Comparison of ENCODE assay signal across 8 cellular contexts in the genomic region with DNA sequence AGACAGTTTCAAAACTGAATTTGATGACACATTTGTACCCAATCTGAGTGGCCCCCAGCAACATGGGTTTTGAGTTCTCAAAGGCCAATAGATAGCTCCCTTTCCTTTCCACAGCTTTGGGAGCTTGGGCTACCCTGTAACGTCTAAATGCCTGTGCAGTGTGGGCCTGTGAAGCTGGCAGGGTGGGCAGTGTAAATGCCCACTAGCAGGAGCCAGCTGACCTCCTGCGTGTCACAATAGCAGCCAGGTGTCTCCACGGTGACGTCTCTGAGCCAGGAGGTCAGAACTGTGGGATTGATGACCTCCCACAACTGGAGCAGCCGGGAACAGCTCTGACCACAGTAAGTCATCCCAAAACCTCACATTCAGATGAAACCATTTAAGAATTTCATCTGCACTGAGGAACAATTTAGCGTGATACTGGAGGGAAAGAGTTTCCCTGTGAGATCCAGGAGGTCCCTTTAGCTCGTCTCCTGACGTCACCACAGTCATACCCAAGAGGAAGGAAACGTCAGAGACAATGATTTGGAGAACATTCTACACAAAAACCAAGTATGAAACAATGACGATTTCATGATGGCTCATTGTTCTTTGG. TPM values are rescaled to one million over a fixed set of nuclear protein-coding genes. Genes with fewer than 3 reads are reported as not detected.
A peak's percentile ranks its signal among the peaks of the same experiment; 100 is the strongest.
DNase-seq lines count a peak whose midpoint lies in the region; ATAC-seq, FAIRE-seq and TF ChIP-seq lines count a peak whose summit lies in the region.

A gene (plus strand): TSS at position 300 of the 595 bp plus-strand sequence. CDS start 23,022 bp downstream, outside the sequence.

- no peak for ATAC-seq in esophagus mucosa
- no peak for ATAC-seq in naive thymus-derived CD4-positive, alpha-beta T cell

- no peak within 1 kb of the TSS for H3K4me3 Mint-ChIP-seq in naive thymus-derived CD4-positive, alpha-beta T cell

- H3K9me3 Mint-ChIP-seq in naive thymus-derived CD4-positive, alpha-beta T cell = peaks cover 0 to 8% (median 4%) of the 10 kb centered on the region in 11 donors

- peak within 1 kb of the TSS in 1 of 9 donors; percentile 30 for H3K27ac Mint-ChIP-seq in naive thymus-derived CD4-positive, alpha-beta T cell

- no peaks in the 10 kb centered on the region for H3K9me2 ChIP-seq in PC-9 (ENCODE audit: insufficient read depth)

- H4K20me1 ChIP-seq in PC-9 (ENCODE audit: insufficient read depth) = no peaks in the 10 kb centered on the region

- no peak within 1 kb of the TSS for H3K4me3 ChIP-seq in A673 (ENCODE audit: low read depth, low read length, poor library complexity, severe bottlenecking)
- no peak within 1 kb of the TSS for H3K4me3 ChIP-seq in PC-9
- no peak within 1 kb of the TSS for H3K4me3 ChIP-seq in naive thymus-derived CD4-positive, alpha-beta T cell (ENCODE audit: low read length)

- H3K27ac ChIP-seq in A673 (ENCODE audit: low read depth, low read length, poor library complexity, severe bottlenecking) = peak within 1 kb of the TSS; percentile 36
- no peak within 1 kb of the TSS for H3K27ac ChIP-seq in PC-9
- H3K27ac ChIP-seq in naive thymus-derived CD4-positive, alpha-beta T cell (ENCODE audit: low read depth, low read length) = no peak within 1 kb of the TSS

- peaks cover 0 to 9% (median 4%) of the 10 kb centered on the region in 5 donors for H3K27me3 Mint-ChIP-seq in naive thymus-derived CD4-positive, alpha-beta T cell

- H2AFZ ChIP-seq in PC-9 = no peak within 1 kb of the TSS

- no peaks in the 10 kb centered on the region for H3K79me2 ChIP-seq in PC-9 (ENCODE audit: low read depth)

- FAIRE-seq in GM12892 (lab: Jason Lieb, UNC) = no peak

- no peaks in the 10 kb centered on the region for H3F3A ChIP-seq in PC-9 (ENCODE audit: insufficient read depth, low read depth)

- H3K4me1 ChIP-seq in A673 (ENCODE audit: insufficient read depth, low read length, poor library complexity, severe bottlenecking) = peaks cover 17% of the 10 kb centered on the region
- no peaks in the 10 kb centered on the region for H3K4me1 ChIP-seq in PC-9 (replicated peaks; ENCODE audit: insufficient read depth)
- no peaks in the 10 kb centered on the region for H3K4me1 ChIP-seq in naive thymus-derived CD4-positive, alpha-beta T cell (ENCODE audit: control insufficient read depth in 2 of 2, insufficient read depth in 2 of 2, low read length in 2 of 2)

- TF ChIP-seq POLR2A in GM12892 (IDR thresholded peaks at IDR 0.05; ENCODE audit: low read depth, low read length) = no peak

- H3K9me3 ChIP-seq in A673 (ENCODE audit: low read depth, low read length, poor library complexity, severe bottlenecking) (peaks cover 9% of the 10 kb centered on the region), PC-9 (ENCODE audit: insufficient read depth, low read depth) (no peaks in the 10 kb centered on the region)
- H3K9me3 ChIP-seq in naive thymus-derived CD4-positive, alpha-beta T cell (ENCODE audit: control insufficient read depth in 2 of 3, low read length in 3 of 3) = no peaks in the 10 kb centered on the region

- BruUV-seq in A673 (replicated peaks; lab: Mats Ljungman, UMichigan) (no TSS peak), PC-9 (replicated peaks; lab: Mats Ljungman, UMichigan) (no TSS peak)

- intact Hi-C loops in A673 (cut with micrococcal nuclease; ENCODE audit: unreplicated experiment) = no loop called here
- intact Hi-C loops in PC-9 (cut with micrococcal nuclease; ENCODE audit: unreplicated experiment) = no loop called here
- intact Hi-C loops in naive thymus-derived CD4-positive, alpha-beta T cell (cut with micrococcal nuclease) = no loop called here

- H3K27me3 ChIP-seq in A673 (replicated peaks; ENCODE audit: insufficient read depth, low read depth, low read length, poor library complexity) = no peaks in the 10 kb centered on the region
- H3K27me3 ChIP-seq in PC-9 (ENCODE audit: insufficient read depth, low read depth) = no peaks in the 10 kb centered on the region
- no peaks in the 10 kb centered on the region for H3K27me3 ChIP-seq in naive thymus-derived CD4-positive, alpha-beta T cell (ENCODE audit: control insufficient read depth in 2 of 2, insufficient read depth in 2 of 2, low read length in 2 of 2)

- POLR2A ChIA-PET in A673 (lab: Charles Lee; ENCODE audit: low non-redundant PET) = no interaction called here
- POLR2A ChIA-PET in PC-9 (lab: Charles Lee; ENCODE audit: unreplicated experiment) = interaction anchor here (0.6 kb wide), 1 partner anchor 73 kb away, joined by 3 read pairs; no protein-coding TSS in a partner anchor
- POLR2A ChIA-PET in naive thymus-derived CD4-positive, alpha-beta T cell (lab: Charles Lee) = no interaction called here

- TF ChIP-seq CTCF in A673 (conservative IDR thresholded peaks at IDR 0.05; ENCODE audit: low read depth, low read length) (no peak), PC-9 (conservative IDR thresholded peaks at IDR 0.05) (no peak)

- peaks cover 0 to 7% (median 3%) of the 10 kb centered on the region in 5 donors for H3K36me3 Mint-ChIP-seq in naive thymus-derived CD4-positive, alpha-beta T cell

- H3K36me3 ChIP-seq in A673 (ENCODE audit: insufficient read depth, low read length, poor library complexity, severe bottlenecking) = no peaks in the 10 kb centered on the region
- no peaks in the 10 kb centered on the region for H3K36me3 ChIP-seq in PC-9 (ENCODE audit: low read depth)
- no peaks in the 10 kb centered on the region for H3K36me3 ChIP-seq in naive thymus-derived CD4-positive, alpha-beta T cell (ENCODE audit: control insufficient read depth in 2 of 3, insufficient read depth in 3 of 3, low read length in 3 of 3)

- CTCF ChIA-PET in A673 (lab: Charles Lee) (no interaction called here), PC-9 (lab: Charles Lee) (no interaction called here)
- CTCF ChIA-PET in naive thymus-derived CD4-positive, alpha-beta T cell (lab: Charles Lee) = interaction anchor here (1.0 kb wide), 1 partner anchor 25 kb away, joined by 5 read pairs; no protein-coding TSS in a partner anchor

- no peaks in the 10 kb centered on the region for H3K4me1 Mint-ChIP-seq in naive thymus-derived CD4-positive, alpha-beta T cell

- no peak within 1 kb of the TSS for H3K4me2 ChIP-seq in PC-9

- DNase-seq in A673 (ENCODE audit: low spot score) = no peak
- DNase-seq in PC-9 = no peak
- DNase-seq in naive thymus-derived CD4-positive, alpha-beta T cell = no peak
- no peak for DNase-seq in ecto neural progenitor cell (ENCODE audit: low spot score)
- DNase-seq in GM12892 (ENCODE audit: insufficient read length) = no peak
- DNase-seq in LoVo (ENCODE audit: low spot score) = no peak
- no peak for DNase-seq in inferior parietal cortex (ENCODE audit: extremely low spot score)

RNA-seq across cellular contexts. Expression of the gene that starts here (rescaled TPM):
- total RNA-seq in A673 (2021) (573 and 626 TPM in 2 replicates), PC-9 (2021) (98.8 and 126 TPM in 2 replicates), esophagus mucosa (69.5 TPM)
- 100 to 1,000 TPM in 1 of 5 experiments, 10 to 100 TPM in 4; 61.1 to 115 (median 83.3) TPM for total RNA-seq in naive thymus-derived CD4-positive, alpha-beta T cell
- 10 to 100 TPM; 32.2 to 49.9 TPM for polyA plus RNA-seq in naive thymus-derived CD4-positive, alpha-beta T cell
- 108 TPM for polyA plus RNA-seq in GM12892 (2012; ENCODE audit: missing spikeins)
